In the genomic region with DNA sequence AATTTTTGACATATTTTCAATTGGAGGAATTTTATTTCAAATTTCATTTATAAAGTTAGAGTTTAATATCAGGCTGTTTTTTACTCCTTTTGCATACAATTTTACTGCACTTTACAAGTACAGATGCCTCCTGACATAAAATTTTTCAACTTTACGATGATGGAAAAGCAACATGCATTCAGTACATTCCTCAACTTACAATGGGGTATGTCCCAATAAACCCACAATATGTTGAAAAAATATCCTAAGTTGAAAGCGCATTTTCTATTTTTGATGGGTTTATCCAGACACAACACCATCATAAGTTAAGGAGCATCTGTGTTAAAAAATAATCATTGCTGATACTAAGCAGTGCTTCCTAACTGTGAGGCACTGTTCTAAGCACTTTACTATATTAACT, we compare ENCODE assay signal across 24 cellular contexts. TPM values are rescaled to one million over a fixed set of nuclear protein-coding genes. Genes with fewer than 3 reads are reported as not detected.
A peak's percentile ranks its signal among the peaks of the same experiment; 100 is the strongest.
DNase-seq lines count a peak whose midpoint lies in the region; ATAC-seq and TF ChIP-seq lines count a peak whose summit lies in the region.
"Had no signal": no experiment of that assay in that cellular context is flagged by ENCODE, and none has a peak within 500 bp of the region (broad histone marks: within the 10 kb centered on the region; RNA-seq: fewer than 3 reads in every experiment).

No MANE protein-coding gene starts in this region.

- 98 to 100% methylated on average over 2 of the region's 2 CpGs for whole genome bisulfite sequencing in gastroesophageal sphincter (ENCODE audit: low coverage in 1 of 2), 2 donors

- ATAC-seq in GM19035 (IDR thresholded peaks at IDR 0.05; ENCODE audit: unreplicated experiment) (no peak), gastroesophageal sphincter (no peak), GM18870 (IDR thresholded peaks at IDR 0.05; ENCODE audit: unreplicated experiment) (no peak)

- no peaks in the 10 kb centered on the region for H3K36me3 ChIP-seq in gastroesophageal sphincter
- H3K36me3 ChIP-seq: BE2C, BLaER1 had no signal

- no peak overlapping the region for H3K4me3 ChIP-seq in fibroblast of pulmonary artery (replicated peaks; ENCODE audit: low read depth, low read length)
- no peak overlapping the region for H3K4me3 ChIP-seq in gastroesophageal sphincter
- H3K4me3 ChIP-seq: BLaER1 had no signal

- no peak overlapping the region for H3K27ac ChIP-seq in gastroesophageal sphincter
- H3K27ac ChIP-seq: BLaER1 had no signal

- no peaks in the 10 kb centered on the region for H3K9me3 ChIP-seq in gastroesophageal sphincter
- H3K9me3 ChIP-seq: BE2C, BLaER1 had no signal

- no peaks in the 10 kb centered on the region for H3K27me3 ChIP-seq in gastroesophageal sphincter
- H3K27me3 ChIP-seq: BE2C, BLaER1 had no signal

- DNase-seq in EH (ENCODE audit: low read depth): peak; percentile 22
- DNase-seq in amniotic epithelial cell (ENCODE audit: low read depth): peak; percentile 52
- DNase-seq in fibroblast of pulmonary artery (ENCODE audit: low read depth): peak; percentile 23
- DNase-seq in iris pigment epithelial cell (ENCODE audit: low read depth): peak; percentile 42
- DNase-seq in GM19238 (ENCODE audit: insufficient read length, low spot score): no peak
- DNase-seq: 8988T; ACHN; BE2C; C1 segment of cervical spinal cord; CD4-positive, alpha-beta memory T cell; CD4-positive, CD25-positive, alpha-beta regulatory T cell; CD8-positive, alpha-beta memory T cell; COR-L47; DMS 273 treated with DMSO at 0.1 percent for 48 hours; DMS153; DMS53; DMS79; DND-41; GF-D8 had no signal

- no peak for TF ChIP-seq EP300 in gastroesophageal sphincter (IDR thresholded peaks at IDR 0.05)

- no peak for TF ChIP-seq POLR2A in gastroesophageal sphincter (IDR thresholded peaks at IDR 0.05)

- peaks cover 0 to 46% (median 0%) of the 10 kb centered on the region in 3 donors for H3K4me1 ChIP-seq in gastroesophageal sphincter

- TF ChIP-seq CTCF in fibroblast of pulmonary artery (IDR thresholded peaks at IDR 0.05; ENCODE audit: low read length, missing control alignments) (no peak), gastroesophageal sphincter (IDR thresholded peaks at IDR 0.05) (no peak)

RNA-seq across cellular contexts. Expression of gene KLHL5, which starts 4.3 kb away (rescaled TPM):
- total RNA-seq in gastroesophageal sphincter: 100 to 1,000 TPM in 2 of 4 donors, 10 to 100 TPM in 2; 57.5 to 143 (median 106) TPM

RNA-seq across cellular contexts. Expression of gene TMEM156, which starts 34.2 kb away (rescaled TPM):
- not detected for total RNA-seq in gastroesophageal sphincter
- total RNA-seq: A673 had no signal
